Comparison of ENCODE assay signal across 1 cellular context in genomic region chr19:36772341-36773222, GRCh38.
TF ChIP-seq lines count a peak whose summit lies in the region.

ZNF850 (minus strand) TSS chr19:36772807; CDS start chr19:36762606, 10,201 bp downstream.

TF ChIP-seq in H1, 55 proteins besides CTCF, POLR2A, EP300 and RAD21:
- TF ChIP-seq HDAC6 (IDR thresholded peaks at IDR 0.05; ENCODE audit: low read depth, low read length) (no peak), TBP (IDR thresholded peaks at IDR 0.05; ENCODE audit: low read depth, low read length) (peak; percentile 79), POU5F1 (IDR thresholded peaks at IDR 0.05; ENCODE audit: low read depth, low read length) (no peak), EGR1 (IDR thresholded peaks at IDR 0.05; ENCODE audit: borderline replicate concordance, low read depth, low read length) (no peak), KDM1A (IDR thresholded peaks at IDR 0.05; ENCODE audit: borderline replicate concordance, low read length) (no peak), NANOG (IDR thresholded peaks at IDR 0.05; ENCODE audit: insufficient read depth, low read depth, low read length, poor library complexity, severe bottlenecking) (no peak), ZNF274 (IDR thresholded peaks at IDR 0.05; ENCODE audit: borderline replicate concordance, extremely low read depth, low read length) (no peak), CHD2 (IDR thresholded peaks at IDR 0.05; ENCODE audit: low read length) (peak; percentile 98), CBX5 (IDR thresholded peaks at IDR 0.05; ENCODE audit: low read depth, low read length) (no peak), POLR2AphosphoS5 (IDR thresholded peaks at IDR 0.05; ENCODE audit: low read depth, low read length) (peak; percentile 89), BRCA1 (IDR thresholded peaks at IDR 0.05; ENCODE audit: low read depth, low read length) (peak; percentile 87), CBX8 (IDR thresholded peaks at IDR 0.05; ENCODE audit: borderline replicate concordance, low read depth, low read length) (no peak), MAFK (IDR thresholded peaks at IDR 0.05; ENCODE audit: low read depth, low read length) (no peak), ASH2L (IDR thresholded peaks at IDR 0.05; ENCODE audit: low read length) (peak; percentile 79), JUN (IDR thresholded peaks at IDR 0.05; ENCODE audit: low read depth, low read length) (no peak), TEAD4 (IDR thresholded peaks at IDR 0.05; ENCODE audit: low read depth, low read length) (no peak), BACH1 (IDR thresholded peaks at IDR 0.05; ENCODE audit: low read length) (peak; percentile 30; the same call in 1 of the 2 replicates), RBBP5 (IDR thresholded peaks at IDR 0.05; ENCODE audit: borderline replicate concordance, low read depth, low read length) (peak; percentile 81; the same call in 1 of the 2 replicates), USF2 (IDR thresholded peaks at IDR 0.05; ENCODE audit: low read length) (no peak), SP2 (IDR thresholded peaks at IDR 0.05; ENCODE audit: low read length) (no peak), RNF2 (IDR thresholded peaks at IDR 0.05; ENCODE audit: borderline replicate concordance, low read depth, low read length, missing control alignments, poor library complexity, severe bottlenecking) (no peak), SUZ12 (IDR thresholded peaks at IDR 0.05; ENCODE audit: low read length) (no peak), BCL11A (IDR thresholded peaks at IDR 0.05; ENCODE audit: low read depth in 2 of 2, low read length in 2 of 2) (no peak), CHD1 (IDR thresholded peaks at IDR 0.05; ENCODE audit: low read depth, low read length) (no peak), NRF1 (IDR thresholded peaks at IDR 0.05; ENCODE audit: low read depth, low read length) (no peak), ATF3 (IDR thresholded peaks at IDR 0.05; ENCODE audit: insufficient read depth, low read depth, low read length) (no peak), TAF7 (optimal IDR thresholded peaks at IDR 0.05; ENCODE audit: borderline replicate concordance, low read depth, low read length) (peak; percentile 63), RFX5 (IDR thresholded peaks at IDR 0.05; ENCODE audit: borderline replicate concordance, low read depth, low read length) (no peak), SP4 (IDR thresholded peaks at IDR 0.05; ENCODE audit: low read length) (no peak), SRF (IDR thresholded peaks at IDR 0.05; ENCODE audit: low read depth, low read length) (no peak), SIN3A (conservative IDR thresholded peaks at IDR 0.05 in 1 of 2, IDR thresholded peaks at IDR 0.05 in 1 of 2; ENCODE audit: low read depth in 1 of 2, low read length in 2 of 2) (peak; percentile 61 to 71; a peak in 1 of 4 replicates), SAP30 (IDR thresholded peaks at IDR 0.05; ENCODE audit: insufficient read depth, insufficient replicate concordance, low read length) (peak; percentile 23), SIX5 (IDR thresholded peaks at IDR 0.05; ENCODE audit: low read depth, low read length) (peak; percentile 62), TCF12 (IDR thresholded peaks at IDR 0.05; ENCODE audit: low read depth, low read length) (no peak), TAF1 (IDR thresholded peaks at IDR 0.05; ENCODE audit: low read depth, low read length) (peak; percentile 79), SIRT6 (IDR thresholded peaks at IDR 0.05; ENCODE audit: low read length) (no peak), CEBPB (IDR thresholded peaks at IDR 0.05; ENCODE audit: low read depth, low read length) (no peak), FOSL1 (IDR thresholded peaks at IDR 0.05; ENCODE audit: insufficient read depth, low read depth, low read length) (no peak), PHF8 (conservative IDR thresholded peaks at IDR 0.05; ENCODE audit: low read depth, low read length) (peak; percentile 60; the same call in 1 of the 2 replicates), CREB1 (IDR thresholded peaks at IDR 0.05) (peak; percentile 46; the same call in 1 of the 2 replicates), SP1 (IDR thresholded peaks at IDR 0.05; ENCODE audit: low read depth, low read length) (no peak), GABPA (IDR thresholded peaks at IDR 0.05; ENCODE audit: borderline replicate concordance, insufficient read depth, low read length) (peak; percentile 96), HDAC2 (IDR thresholded peaks at IDR 0.05; ENCODE audit: borderline replicate concordance in 1 of 2, low read depth in 2 of 2, low read length in 2 of 2) (0 out of 4 replicates have a peak, but pooled peaks of 1 of the 2 experiments have one; percentile 28), EZH2 (IDR thresholded peaks at IDR 0.05; ENCODE audit: low read depth, low read length, severe bottlenecking) (no peak), KDM4A (IDR thresholded peaks at IDR 0.05; ENCODE audit: low read depth, low read length, severe bottlenecking) (peak; percentile 97), RXRA (IDR thresholded peaks at IDR 0.05; ENCODE audit: insufficient read depth, low read depth, low read length) (no peak)
- TF ChIP-seq, protein P1, sequence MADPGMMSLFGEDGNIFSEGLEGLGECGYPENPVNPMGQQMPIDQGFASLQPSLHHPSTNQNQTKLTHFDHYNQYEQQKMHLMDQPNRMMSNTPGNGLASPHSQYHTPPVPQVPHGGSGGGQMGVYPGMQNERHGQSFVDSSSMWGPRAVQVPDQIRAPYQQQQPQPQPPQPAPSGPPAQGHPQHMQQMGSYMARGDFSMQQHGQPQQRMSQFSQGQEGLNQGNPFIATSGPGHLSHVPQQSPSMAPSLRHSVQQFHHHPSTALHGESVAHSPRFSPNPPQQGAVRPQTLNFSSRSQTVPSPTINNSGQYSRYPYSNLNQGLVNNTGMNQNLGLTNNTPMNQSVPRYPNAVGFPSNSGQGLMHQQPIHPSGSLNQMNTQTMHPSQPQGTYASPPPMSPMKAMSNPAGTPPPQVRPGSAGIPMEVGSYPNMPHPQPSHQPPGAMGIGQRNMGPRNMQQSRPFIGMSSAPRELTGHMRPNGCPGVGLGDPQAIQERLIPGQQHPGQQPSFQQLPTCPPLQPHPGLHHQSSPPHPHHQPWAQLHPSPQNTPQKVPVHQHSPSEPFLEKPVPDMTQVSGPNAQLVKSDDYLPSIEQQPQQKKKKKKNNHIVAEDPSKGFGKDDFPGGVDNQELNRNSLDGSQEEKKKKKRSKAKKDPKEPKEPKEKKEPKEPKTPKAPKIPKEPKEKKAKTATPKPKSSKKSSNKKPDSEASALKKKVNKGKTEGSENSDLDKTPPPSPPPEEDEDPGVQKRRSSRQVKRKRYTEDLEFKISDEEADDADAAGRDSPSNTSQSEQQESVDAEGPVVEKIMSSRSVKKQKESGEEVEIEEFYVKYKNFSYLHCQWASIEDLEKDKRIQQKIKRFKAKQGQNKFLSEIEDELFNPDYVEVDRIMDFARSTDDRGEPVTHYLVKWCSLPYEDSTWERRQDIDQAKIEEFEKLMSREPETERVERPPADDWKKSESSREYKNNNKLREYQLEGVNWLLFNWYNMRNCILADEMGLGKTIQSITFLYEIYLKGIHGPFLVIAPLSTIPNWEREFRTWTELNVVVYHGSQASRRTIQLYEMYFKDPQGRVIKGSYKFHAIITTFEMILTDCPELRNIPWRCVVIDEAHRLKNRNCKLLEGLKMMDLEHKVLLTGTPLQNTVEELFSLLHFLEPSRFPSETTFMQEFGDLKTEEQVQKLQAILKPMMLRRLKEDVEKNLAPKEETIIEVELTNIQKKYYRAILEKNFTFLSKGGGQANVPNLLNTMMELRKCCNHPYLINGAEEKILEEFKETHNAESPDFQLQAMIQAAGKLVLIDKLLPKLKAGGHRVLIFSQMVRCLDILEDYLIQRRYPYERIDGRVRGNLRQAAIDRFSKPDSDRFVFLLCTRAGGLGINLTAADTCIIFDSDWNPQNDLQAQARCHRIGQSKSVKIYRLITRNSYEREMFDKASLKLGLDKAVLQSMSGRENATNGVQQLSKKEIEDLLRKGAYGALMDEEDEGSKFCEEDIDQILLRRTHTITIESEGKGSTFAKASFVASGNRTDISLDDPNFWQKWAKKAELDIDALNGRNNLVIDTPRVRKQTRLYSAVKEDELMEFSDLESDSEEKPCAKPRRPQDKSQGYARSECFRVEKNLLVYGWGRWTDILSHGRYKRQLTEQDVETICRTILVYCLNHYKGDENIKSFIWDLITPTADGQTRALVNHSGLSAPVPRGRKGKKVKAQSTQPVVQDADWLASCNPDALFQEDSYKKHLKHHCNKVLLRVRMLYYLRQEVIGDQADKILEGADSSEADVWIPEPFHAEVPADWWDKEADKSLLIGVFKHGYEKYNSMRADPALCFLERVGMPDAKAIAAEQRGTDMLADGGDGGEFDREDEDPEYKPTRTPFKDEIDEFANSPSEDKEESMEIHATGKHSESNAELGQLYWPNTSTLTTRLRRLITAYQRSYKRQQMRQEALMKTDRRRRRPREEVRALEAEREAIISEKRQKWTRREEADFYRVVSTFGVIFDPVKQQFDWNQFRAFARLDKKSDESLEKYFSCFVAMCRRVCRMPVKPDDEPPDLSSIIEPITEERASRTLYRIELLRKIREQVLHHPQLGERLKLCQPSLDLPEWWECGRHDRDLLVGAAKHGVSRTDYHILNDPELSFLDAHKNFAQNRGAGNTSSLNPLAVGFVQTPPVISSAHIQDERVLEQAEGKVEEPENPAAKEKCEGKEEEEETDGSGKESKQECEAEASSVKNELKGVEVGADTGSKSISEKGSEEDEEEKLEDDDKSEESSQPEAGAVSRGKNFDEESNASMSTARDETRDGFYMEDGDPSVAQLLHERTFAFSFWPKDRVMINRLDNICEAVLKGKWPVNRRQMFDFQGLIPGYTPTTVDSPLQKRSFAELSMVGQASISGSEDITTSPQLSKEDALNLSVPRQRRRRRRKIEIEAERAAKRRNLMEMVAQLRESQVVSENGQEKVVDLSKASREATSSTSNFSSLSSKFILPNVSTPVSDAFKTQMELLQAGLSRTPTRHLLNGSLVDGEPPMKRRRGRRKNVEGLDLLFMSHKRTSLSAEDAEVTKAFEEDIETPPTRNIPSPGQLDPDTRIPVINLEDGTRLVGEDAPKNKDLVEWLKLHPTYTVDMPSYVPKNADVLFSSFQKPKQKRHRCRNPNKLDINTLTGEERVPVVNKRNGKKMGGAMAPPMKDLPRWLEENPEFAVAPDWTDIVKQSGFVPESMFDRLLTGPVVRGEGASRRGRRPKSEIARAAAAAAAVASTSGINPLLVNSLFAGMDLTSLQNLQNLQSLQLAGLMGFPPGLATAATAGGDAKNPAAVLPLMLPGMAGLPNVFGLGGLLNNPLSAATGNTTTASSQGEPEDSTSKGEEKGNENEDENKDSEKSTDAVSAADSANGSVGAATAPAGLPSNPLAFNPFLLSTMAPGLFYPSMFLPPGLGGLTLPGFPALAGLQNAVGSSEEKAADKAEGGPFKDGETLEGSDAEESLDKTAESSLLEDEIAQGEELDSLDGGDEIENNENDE (IDR thresholded peaks at IDR 0.05; ENCODE audit: insufficient replicate concordance, low read length): no peak
- TF ChIP-seq, protein P2, sequence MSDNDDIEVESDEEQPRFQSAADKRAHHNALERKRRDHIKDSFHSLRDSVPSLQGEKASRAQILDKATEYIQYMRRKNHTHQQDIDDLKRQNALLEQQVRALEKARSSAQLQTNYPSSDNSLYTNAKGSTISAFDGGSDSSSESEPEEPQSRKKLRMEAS (IDR thresholded peaks at IDR 0.05): peak; percentile 75
- TF ChIP-seq, protein P3, sequence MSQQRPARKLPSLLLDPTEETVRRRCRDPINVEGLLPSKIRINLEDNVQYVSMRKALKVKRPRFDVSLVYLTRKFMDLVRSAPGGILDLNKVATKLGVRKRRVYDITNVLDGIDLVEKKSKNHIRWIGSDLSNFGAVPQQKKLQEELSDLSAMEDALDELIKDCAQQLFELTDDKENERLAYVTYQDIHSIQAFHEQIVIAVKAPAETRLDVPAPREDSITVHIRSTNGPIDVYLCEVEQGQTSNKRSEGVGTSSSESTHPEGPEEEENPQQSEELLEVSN (IDR thresholded peaks at IDR 0.05): no peak; the same call in 1 of the 2 replicates
